In the genomic region with DNA sequence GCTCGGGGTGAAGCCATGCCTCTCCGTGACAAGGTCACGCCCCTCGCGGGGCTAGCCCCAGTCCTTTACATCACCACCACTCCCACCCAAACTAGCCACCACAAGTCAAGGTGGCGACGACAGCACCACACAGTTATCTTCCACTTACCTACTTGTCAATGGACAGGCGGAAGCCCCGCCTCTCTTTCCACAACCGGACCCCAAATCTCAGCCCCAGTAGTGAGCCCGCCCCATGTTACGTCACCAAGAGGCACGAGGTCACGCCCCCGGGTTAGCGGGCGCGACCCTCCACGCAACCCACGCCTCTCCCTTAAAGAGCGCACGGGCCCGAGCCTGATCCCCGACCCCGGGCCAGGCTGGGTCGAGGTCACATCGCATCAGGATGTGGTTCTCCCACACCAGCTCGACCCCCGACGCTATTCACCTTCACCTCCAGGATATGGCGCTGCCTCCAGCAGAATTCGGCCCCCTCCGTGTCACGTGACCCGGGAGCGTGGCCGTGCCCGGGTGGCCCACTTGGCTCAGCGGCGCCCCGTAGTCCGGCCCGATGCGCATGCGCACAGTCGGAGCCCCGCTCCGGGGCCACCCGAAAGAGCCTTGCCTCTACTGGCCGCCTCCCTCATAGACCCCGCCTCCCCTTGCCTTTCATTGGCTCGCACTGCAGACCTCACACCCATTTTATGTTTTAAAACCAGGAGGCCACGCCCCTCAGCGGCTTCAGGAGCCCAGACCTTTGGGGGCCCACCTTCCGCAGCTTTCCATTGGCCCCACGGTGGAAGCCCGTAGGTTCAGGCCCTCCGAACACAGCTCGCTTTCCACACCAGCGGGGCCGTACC, we compare ENCODE assay signal across 1 cellular context.
A peak's percentile ranks its signal among the peaks of the same experiment; 100 is the strongest.
TF ChIP-seq lines count a peak whose summit lies in the region.

No MANE protein-coding gene starts in this region.

TF ChIP-seq in HepG2, 621 proteins besides CTCF, POLR2A, EP300 and RAD21 (continued from another document and continues in another):
- TF ChIP-seq, protein P1, sequence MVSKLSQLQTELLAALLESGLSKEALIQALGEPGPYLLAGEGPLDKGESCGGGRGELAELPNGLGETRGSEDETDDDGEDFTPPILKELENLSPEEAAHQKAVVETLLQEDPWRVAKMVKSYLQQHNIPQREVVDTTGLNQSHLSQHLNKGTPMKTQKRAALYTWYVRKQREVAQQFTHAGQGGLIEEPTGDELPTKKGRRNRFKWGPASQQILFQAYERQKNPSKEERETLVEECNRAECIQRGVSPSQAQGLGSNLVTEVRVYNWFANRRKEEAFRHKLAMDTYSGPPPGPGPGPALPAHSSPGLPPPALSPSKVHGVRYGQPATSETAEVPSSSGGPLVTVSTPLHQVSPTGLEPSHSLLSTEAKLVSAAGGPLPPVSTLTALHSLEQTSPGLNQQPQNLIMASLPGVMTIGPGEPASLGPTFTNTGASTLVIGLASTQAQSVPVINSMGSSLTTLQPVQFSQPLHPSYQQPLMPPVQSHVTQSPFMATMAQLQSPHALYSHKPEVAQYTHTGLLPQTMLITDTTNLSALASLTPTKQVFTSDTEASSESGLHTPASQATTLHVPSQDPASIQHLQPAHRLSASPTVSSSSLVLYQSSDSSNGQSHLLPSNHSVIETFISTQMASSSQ (IDR thresholded peaks at IDR 0.05; ENCODE audit: low read depth), result no peak
- TF ChIP-seq, protein P1 (CRISPR knock-in tag; IDR thresholded peaks at IDR 0.05; ENCODE audit: borderline replicate concordance), result no peak
- TF ChIP-seq ZZZ3 (CRISPR knock-in tag; IDR thresholded peaks at IDR 0.05; ENCODE audit: borderline replicate concordance), result 0 out of 2 replicates have a peak, but pooled peaks have one; percentile 25
- TF ChIP-seq ZNF335 (CRISPR knock-in tag; IDR thresholded peaks at IDR 0.05), result no peak
- peak; percentile 80 for TF ChIP-seq ZNF44 (CRISPR knock-in tag; IDR thresholded peaks at IDR 0.05)
- TF ChIP-seq SP5 (CRISPR knock-in tag; IDR thresholded peaks at IDR 0.05; ENCODE audit: borderline replicate concordance, low read depth), result peak; percentile 54
- TF ChIP-seq RORA (CRISPR knock-in tag; IDR thresholded peaks at IDR 0.05), result no peak
- no peak for TF ChIP-seq MBNL3 (CRISPR knock-in tag; conservative IDR thresholded peaks at IDR 0.05)
- peak; percentile 6; the same call in 1 of the 2 replicates for TF ChIP-seq ZNF768 (CRISPR knock-in tag; IDR thresholded peaks at IDR 0.05)
- peak; percentile 55 for TF ChIP-seq ZNF263 (CRISPR knock-in tag; IDR thresholded peaks at IDR 0.05)
- TF ChIP-seq, protein P2, sequence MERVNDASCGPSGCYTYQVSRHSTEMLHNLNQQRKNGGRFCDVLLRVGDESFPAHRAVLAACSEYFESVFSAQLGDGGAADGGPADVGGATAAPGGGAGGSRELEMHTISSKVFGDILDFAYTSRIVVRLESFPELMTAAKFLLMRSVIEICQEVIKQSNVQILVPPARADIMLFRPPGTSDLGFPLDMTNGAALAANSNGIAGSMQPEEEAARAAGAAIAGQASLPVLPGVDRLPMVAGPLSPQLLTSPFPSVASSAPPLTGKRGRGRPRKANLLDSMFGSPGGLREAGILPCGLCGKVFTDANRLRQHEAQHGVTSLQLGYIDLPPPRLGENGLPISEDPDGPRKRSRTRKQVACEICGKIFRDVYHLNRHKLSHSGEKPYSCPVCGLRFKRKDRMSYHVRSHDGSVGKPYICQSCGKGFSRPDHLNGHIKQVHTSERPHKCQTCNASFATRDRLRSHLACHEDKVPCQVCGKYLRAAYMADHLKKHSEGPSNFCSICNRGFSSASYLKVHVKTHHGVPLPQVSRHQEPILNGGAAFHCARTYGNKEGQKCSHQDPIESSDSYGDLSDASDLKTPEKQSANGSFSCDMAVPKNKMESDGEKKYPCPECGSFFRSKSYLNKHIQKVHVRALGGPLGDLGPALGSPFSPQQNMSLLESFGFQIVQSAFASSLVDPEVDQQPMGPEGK (CRISPR knock-in tag; IDR thresholded peaks at IDR 0.05), result peak; percentile 85
- 0 out of 2 replicates have a peak, but pooled peaks have one; percentile 49 for TF ChIP-seq PREB (CRISPR knock-in tag; IDR thresholded peaks at IDR 0.05)
- no peak for TF ChIP-seq ZNF703 (CRISPR knock-in tag; IDR thresholded peaks at IDR 0.05; ENCODE audit: borderline replicate concordance)
- no peak for TF ChIP-seq FOXA1 (IDR thresholded peaks at IDR 0.05)
- TF ChIP-seq FOXA1 (CRISPR knock-in tag; IDR thresholded peaks at IDR 0.05), result no peak
- TF ChIP-seq ZUFSP (CRISPR knock-in tag; IDR thresholded peaks at IDR 0.05; ENCODE audit: borderline replicate concordance), result no peak
- TF ChIP-seq, protein P3, sequence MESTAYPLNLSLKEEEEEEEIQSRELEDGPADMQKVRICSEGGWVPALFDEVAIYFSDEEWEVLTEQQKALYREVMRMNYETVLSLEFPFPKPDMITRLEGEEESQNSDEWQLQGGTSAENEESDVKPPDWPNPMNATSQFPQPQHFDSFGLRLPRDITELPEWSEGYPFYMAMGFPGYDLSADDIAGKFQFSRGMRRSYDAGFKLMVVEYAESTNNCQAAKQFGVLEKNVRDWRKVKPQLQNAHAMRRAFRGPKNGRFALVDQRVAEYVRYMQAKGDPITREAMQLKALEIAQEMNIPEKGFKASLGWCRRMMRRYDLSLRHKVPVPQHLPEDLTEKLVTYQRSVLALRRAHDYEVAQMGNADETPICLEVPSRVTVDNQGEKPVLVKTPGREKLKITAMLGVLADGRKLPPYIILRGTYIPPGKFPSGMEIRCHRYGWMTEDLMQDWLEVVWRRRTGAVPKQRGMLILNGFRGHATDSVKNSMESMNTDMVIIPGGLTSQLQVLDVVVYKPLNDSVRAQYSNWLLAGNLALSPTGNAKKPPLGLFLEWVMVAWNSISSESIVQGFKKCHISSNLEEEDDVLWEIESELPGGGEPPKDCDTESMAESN (CRISPR knock-in tag; conservative IDR thresholded peaks at IDR 0.05), result peak; percentile 41; the same call in 1 of the 2 replicates
- TF ChIP-seq, protein P4, sequence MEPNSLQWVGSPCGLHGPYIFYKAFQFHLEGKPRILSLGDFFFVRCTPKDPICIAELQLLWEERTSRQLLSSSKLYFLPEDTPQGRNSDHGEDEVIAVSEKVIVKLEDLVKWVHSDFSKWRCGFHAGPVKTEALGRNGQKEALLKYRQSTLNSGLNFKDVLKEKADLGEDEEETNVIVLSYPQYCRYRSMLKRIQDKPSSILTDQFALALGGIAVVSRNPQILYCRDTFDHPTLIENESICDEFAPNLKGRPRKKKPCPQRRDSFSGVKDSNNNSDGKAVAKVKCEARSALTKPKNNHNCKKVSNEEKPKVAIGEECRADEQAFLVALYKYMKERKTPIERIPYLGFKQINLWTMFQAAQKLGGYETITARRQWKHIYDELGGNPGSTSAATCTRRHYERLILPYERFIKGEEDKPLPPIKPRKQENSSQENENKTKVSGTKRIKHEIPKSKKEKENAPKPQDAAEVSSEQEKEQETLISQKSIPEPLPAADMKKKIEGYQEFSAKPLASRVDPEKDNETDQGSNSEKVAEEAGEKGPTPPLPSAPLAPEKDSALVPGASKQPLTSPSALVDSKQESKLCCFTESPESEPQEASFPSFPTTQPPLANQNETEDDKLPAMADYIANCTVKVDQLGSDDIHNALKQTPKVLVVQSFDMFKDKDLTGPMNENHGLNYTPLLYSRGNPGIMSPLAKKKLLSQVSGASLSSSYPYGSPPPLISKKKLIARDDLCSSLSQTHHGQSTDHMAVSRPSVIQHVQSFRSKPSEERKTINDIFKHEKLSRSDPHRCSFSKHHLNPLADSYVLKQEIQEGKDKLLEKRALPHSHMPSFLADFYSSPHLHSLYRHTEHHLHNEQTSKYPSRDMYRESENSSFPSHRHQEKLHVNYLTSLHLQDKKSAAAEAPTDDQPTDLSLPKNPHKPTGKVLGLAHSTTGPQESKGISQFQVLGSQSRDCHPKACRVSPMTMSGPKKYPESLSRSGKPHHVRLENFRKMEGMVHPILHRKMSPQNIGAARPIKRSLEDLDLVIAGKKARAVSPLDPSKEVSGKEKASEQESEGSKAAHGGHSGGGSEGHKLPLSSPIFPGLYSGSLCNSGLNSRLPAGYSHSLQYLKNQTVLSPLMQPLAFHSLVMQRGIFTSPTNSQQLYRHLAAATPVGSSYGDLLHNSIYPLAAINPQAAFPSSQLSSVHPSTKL (CRISPR knock-in tag; IDR thresholded peaks at IDR 0.05), result no peak; the same call in 1 of the 2 replicates
- peak; percentile 73 for TF ChIP-seq ZNF792 (CRISPR knock-in tag; IDR thresholded peaks at IDR 0.05)
- TF ChIP-seq, protein P5, sequence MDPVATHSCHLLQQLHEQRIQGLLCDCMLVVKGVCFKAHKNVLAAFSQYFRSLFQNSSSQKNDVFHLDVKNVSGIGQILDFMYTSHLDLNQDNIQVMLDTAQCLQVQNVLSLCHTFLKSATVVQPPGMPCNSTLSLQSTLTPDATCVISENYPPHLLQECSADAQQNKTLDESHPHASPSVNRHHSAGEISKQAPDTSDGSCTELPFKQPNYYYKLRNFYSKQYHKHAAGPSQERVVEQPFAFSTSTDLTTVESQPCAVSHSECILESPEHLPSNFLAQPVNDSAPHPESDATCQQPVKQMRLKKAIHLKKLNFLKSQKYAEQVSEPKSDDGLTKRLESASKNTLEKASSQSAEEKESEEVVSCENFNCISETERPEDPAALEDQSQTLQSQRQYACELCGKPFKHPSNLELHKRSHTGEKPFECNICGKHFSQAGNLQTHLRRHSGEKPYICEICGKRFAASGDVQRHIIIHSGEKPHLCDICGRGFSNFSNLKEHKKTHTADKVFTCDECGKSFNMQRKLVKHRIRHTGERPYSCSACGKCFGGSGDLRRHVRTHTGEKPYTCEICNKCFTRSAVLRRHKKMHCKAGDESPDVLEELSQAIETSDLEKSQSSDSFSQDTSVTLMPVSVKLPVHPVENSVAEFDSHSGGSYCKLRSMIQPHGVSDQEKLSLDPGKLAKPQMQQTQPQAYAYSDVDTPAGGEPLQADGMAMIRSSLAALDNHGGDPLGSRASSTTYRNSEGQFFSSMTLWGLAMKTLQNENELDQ (CRISPR knock-in tag; IDR thresholded peaks at IDR 0.05; ENCODE audit: borderline replicate concordance), result no peak
- TF ChIP-seq CEBPG (CRISPR knock-in tag; IDR thresholded peaks at IDR 0.05), result peak; percentile 70
- TF ChIP-seq ZNF224 (CRISPR knock-in tag; IDR thresholded peaks at IDR 0.05), result no peak
- TF ChIP-seq ZNF383 (CRISPR knock-in tag; IDR thresholded peaks at IDR 0.05; ENCODE audit: borderline replicate concordance), result no peak
- peak; percentile 75 for TF ChIP-seq MED1 (CRISPR knock-in tag; IDR thresholded peaks at IDR 0.05)
- peak; percentile 49; the same call in 1 of the 2 replicates for TF ChIP-seq ZNF317 (CRISPR knock-in tag; IDR thresholded peaks at IDR 0.05)
- TF ChIP-seq MED8 (CRISPR knock-in tag; IDR thresholded peaks at IDR 0.05; ENCODE audit: insufficient replicate concordance), result peak; percentile 42
- peak; percentile 83 for TF ChIP-seq NR2F6 (IDR thresholded peaks at IDR 0.05)
- peak; percentile 80 for TF ChIP-seq NR2F6 (CRISPR knock-in tag; IDR thresholded peaks at IDR 0.05)
- no peak for TF ChIP-seq ZBTB44 (CRISPR knock-in tag; IDR thresholded peaks at IDR 0.05)
- TF ChIP-seq, protein P6, sequence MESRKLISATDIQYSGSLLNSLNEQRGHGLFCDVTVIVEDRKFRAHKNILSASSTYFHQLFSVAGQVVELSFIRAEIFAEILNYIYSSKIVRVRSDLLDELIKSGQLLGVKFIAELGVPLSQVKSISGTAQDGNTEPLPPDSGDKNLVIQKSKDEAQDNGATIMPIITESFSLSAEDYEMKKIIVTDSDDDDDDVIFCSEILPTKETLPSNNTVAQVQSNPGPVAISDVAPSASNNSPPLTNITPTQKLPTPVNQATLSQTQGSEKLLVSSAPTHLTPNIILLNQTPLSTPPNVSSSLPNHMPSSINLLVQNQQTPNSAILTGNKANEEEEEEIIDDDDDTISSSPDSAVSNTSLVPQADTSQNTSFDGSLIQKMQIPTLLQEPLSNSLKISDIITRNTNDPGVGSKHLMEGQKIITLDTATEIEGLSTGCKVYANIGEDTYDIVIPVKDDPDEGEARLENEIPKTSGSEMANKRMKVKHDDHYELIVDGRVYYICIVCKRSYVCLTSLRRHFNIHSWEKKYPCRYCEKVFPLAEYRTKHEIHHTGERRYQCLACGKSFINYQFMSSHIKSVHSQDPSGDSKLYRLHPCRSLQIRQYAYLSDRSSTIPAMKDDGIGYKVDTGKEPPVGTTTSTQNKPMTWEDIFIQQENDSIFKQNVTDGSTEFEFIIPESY (CRISPR knock-in tag; IDR thresholded peaks at IDR 0.05), result no peak
- TF ChIP-seq CCAR2 (optimal IDR thresholded peaks at IDR 0.05; ENCODE audit: low read depth, low read length), result no peak
- TF ChIP-seq ZNF713 (CRISPR knock-in tag; IDR thresholded peaks at IDR 0.05), result no peak
